Comparison of ENCODE assay signal across 1 cellular context in genomic region chr2:171274757-171275156, GRCh38.
TF ChIP-seq lines count a peak whose summit lies in the region.

No MANE protein-coding gene starts in this region.

TF ChIP-seq in K562, 482 proteins besides CTCF, POLR2A, EP300 and RAD21 (continued from another document):
- TF ChIP-seq EZH2 (IDR thresholded peaks at IDR 0.05; ENCODE audit: borderline replicate concordance, low read depth, low read length) (no peak), RBM14 (IDR thresholded peaks at IDR 0.05; ENCODE audit: borderline replicate concordance, insufficient read depth, low read depth, low read length) (no peak), CHCHD3 (CRISPR knock-in tag; IDR thresholded peaks at IDR 0.05) (no peak), ZNF12 (CRISPR knock-in tag; IDR thresholded peaks at IDR 0.05) (no peak), ZNF431 (CRISPR knock-in tag; IDR thresholded peaks at IDR 0.05) (no peak)
